ENCODE assay signal across 29 cellular contexts in genomic region chr12:130546494-130546893, GRCh38.
"Had no signal": no experiment of that assay in that cellular context is flagged by ENCODE, and none has a peak within 500 bp of the region (broad histone marks: within the 10 kb centered on the region; RNA-seq: fewer than 3 reads in every experiment).

No MANE protein-coding gene starts in this region.

- H3K4me1 ChIP-seq: stomach, suprapubic skin, testis, thyroid gland, tibial artery, tibial nerve, transverse colon, upper lobe of left lung, upper lobe of right lung, uterus, vagina had no signal

- H3K4me3 Mint-ChIP-seq: stimulated activated effector memory CD8-positive, alpha-beta T cell treated with anti-CD3 and anti-CD28 coated beads, Interleukin-12 subunit alpha, Interleukin-12 subunit beta, amount 100 ng/mL, for 72 hours; stimulated activated memory B cell treated with anti-CD40 and anti-IgM and Interleukin-4, amounts not matched to agents 10 μg/mL and 1 μg/mL and 100 μg/mL, for 72 hours; stimulated activated naive B cell treated with anti-CD40 and anti-IgM and Interleukin-4, amounts not matched to agents 10 μg/mL and 1 μg/mL and 100 μg/mL, for 72 hours; stimulated activated naive CD8-positive, alpha-beta T cell treated with anti-CD3 and anti-CD28 coated beads, Interleukin-15, amount 100 ng/mL, for 72 hours; stimulated activated naive CD8-positive, alpha-beta T cell treated with anti-CD3 and anti-CD28 coated beads, Interleukin-15, Interleukin-2, amounts not matched to agents 100 ng/mL and 50 ng/mL, for 24 hours; type B pancreatic cell had no signal

- H3K9me3 Mint-ChIP-seq: type B pancreatic cell had no signal

- H3K27ac Mint-ChIP-seq: stimulated activated effector memory CD8-positive, alpha-beta T cell treated with anti-CD3 and anti-CD28 coated beads, Interleukin-12 subunit alpha, Interleukin-12 subunit beta, amount 100 ng/mL, for 72 hours; stimulated activated memory B cell treated with anti-CD40 and anti-IgM and Interleukin-4, amounts not matched to agents 10 μg/mL and 1 μg/mL and 100 μg/mL, for 72 hours; stimulated activated naive B cell treated with anti-CD40 and anti-IgM and Interleukin-4, amounts not matched to agents 10 μg/mL and 1 μg/mL and 100 μg/mL, for 72 hours; stimulated activated naive CD8-positive, alpha-beta T cell treated with anti-CD3 and anti-CD28 coated beads, Interleukin-15, amount 100 ng/mL, for 72 hours; stimulated activated naive CD8-positive, alpha-beta T cell treated with anti-CD3 and anti-CD28 coated beads, Interleukin-15, Interleukin-2, amounts not matched to agents 100 ng/mL and 50 ng/mL, for 24 hours; type B pancreatic cell had no signal

- H3K36me3 ChIP-seq: stomach, suprapubic skin, thoracic aorta, thyroid gland, tibial artery, tibial nerve, transverse colon, upper lobe of left lung, upper lobe of right lung, uterus, vagina had no signal

- FAIRE-seq: urothelium cell line had no signal

- H3K27me3 ChIP-seq: stomach, suprapubic skin, testis, thyroid gland, tibial artery, tibial nerve, transverse colon, upper lobe of left lung, upper lobe of right lung, uterus, vagina had no signal

- H3K9me3 ChIP-seq: suprapubic skin, testis, thoracic aorta, thyroid gland, transverse colon, upper lobe of right lung, uterus, vagina had no signal

- H3K4me1 Mint-ChIP-seq: stimulated activated effector memory CD8-positive, alpha-beta T cell treated with anti-CD3 and anti-CD28 coated beads, Interleukin-12 subunit alpha, Interleukin-12 subunit beta, amount 100 ng/mL, for 72 hours; stimulated activated memory B cell treated with anti-CD40 and anti-IgM and Interleukin-4, amounts not matched to agents 10 μg/mL and 1 μg/mL and 100 μg/mL, for 72 hours; stimulated activated naive B cell treated with anti-CD40 and anti-IgM and Interleukin-4, amounts not matched to agents 10 μg/mL and 1 μg/mL and 100 μg/mL, for 72 hours; stimulated activated naive CD8-positive, alpha-beta T cell treated with anti-CD3 and anti-CD28 coated beads, Interleukin-15, amount 100 ng/mL, for 72 hours had no signal

- ATAC-seq: stimulated activated effector memory CD8-positive, alpha-beta T cell treated with anti-CD3 and anti-CD28 coated beads, Interleukin-12 subunit alpha, Interleukin-12 subunit beta, amount 100 ng/mL, for 72 hours; stimulated activated memory B cell treated with anti-CD40 and anti-IgM and Interleukin-4, amounts not matched to agents 10 μg/mL and 1 μg/mL and 100 μg/mL, for 72 hours; stimulated activated naive B cell treated with anti-CD40 and anti-IgM and Interleukin-4, amounts not matched to agents 10 μg/mL and 1 μg/mL and 100 μg/mL, for 72 hours; stimulated activated naive CD8-positive, alpha-beta T cell treated with anti-CD3 and anti-CD28 coated beads, Interleukin-15, amount 100 ng/mL, for 72 hours; stimulated activated naive CD8-positive, alpha-beta T cell treated with anti-CD3 and anti-CD28 coated beads, Interleukin-15, Interleukin-2, amounts not matched to agents 100 U/mL and 50 U/mL, for 24 hours; upper lobe of right lung had no signal

- DNase-seq: stimulated activated CD4-positive, alpha-beta T cell treated with anti-CD3 and anti-CD28 coated beads, Interleukin-2, amount 100 ng/mL, for 48 hours; stimulated activated CD4-positive, alpha-beta T cell treated with anti-CD3 and anti-CD28 coated beads, Interleukin-4, amount 100 ng/mL, for 1 hour; stimulated activated CD4-positive, alpha-beta T cell treated with anti-CD3 and anti-CD28 coated beads, Interleukin-4, amount 100 ng/mL, for 24 hours; stimulated activated CD4-positive, alpha-beta T cell treated with anti-CD3 and anti-CD28 coated beads, Interleukin-4, amount 100 ng/mL, for 4 hours; stimulated activated CD8-positive, alpha-beta memory T cell treated with anti-CD3 and anti-CD28 coated beads, Interleukin-4, amount 100 ng/mL, for 48 hours; stimulated activated naive B cell treated with anti-CD40 and anti-IgM and Interleukin-4, amounts not matched to agents 10 μg/mL and 1 μg/mL and 100 μg/mL, for 72 hours; stimulated activated naive CD4-positive, alpha-beta T cell; stimulated activated naive CD4-positive, alpha-beta T cell treated with Interleukin-2 at 50 U/mL for 16 hours; stimulated activated naive CD8-positive, alpha-beta T cell treated with anti-CD3 and anti-CD28 coated beads, Interleukin-15, amount 100 ng/mL, for 72 hours; stimulated activated naive CD8-positive, alpha-beta T cell treated with anti-CD3 and anti-CD28 coated beads, Interleukin-15, Interleukin-2, amounts not matched to agents 100 U/mL and 50 U/mL, for 24 hours; stomach; substantia nigra; testis; thyroid gland; tibial artery; transverse colon; trophoblast cell; upper lobe of left lung; upper lobe of right lung; uterus had no signal

- H3K4me3 ChIP-seq: stomach, suprapubic skin, testis, thoracic aorta, thyroid gland, tibial artery, tibial nerve, transverse colon, upper lobe of left lung, upper lobe of right lung, uterus, vagina had no signal

- H3K36me3 Mint-ChIP-seq: stimulated activated effector memory CD8-positive, alpha-beta T cell treated with anti-CD3 and anti-CD28 coated beads, Interleukin-12 subunit alpha, Interleukin-12 subunit beta, amount 100 ng/mL, for 72 hours; stimulated activated memory B cell treated with anti-CD40 and anti-IgM and Interleukin-4, amounts not matched to agents 10 μg/mL and 1 μg/mL and 100 μg/mL, for 72 hours; stimulated activated naive B cell treated with anti-CD40 and anti-IgM and Interleukin-4, amounts not matched to agents 10 μg/mL and 1 μg/mL and 100 μg/mL, for 72 hours; type B pancreatic cell had no signal

- H3K27ac ChIP-seq: stomach, suprapubic skin, testis, thoracic aorta, thyroid gland, tibial artery, tibial nerve, transverse colon, upper lobe of left lung, upper lobe of right lung, uterus, vagina had no signal

- H3K27me3 Mint-ChIP-seq: stimulated activated memory B cell treated with anti-CD40 and anti-IgM and Interleukin-4, amounts not matched to agents 10 μg/mL and 1 μg/mL and 100 μg/mL, for 72 hours; stimulated activated naive B cell treated with anti-CD40 and anti-IgM and Interleukin-4, amounts not matched to agents 10 μg/mL and 1 μg/mL and 100 μg/mL, for 72 hours; stimulated activated naive CD8-positive, alpha-beta T cell treated with anti-CD3 and anti-CD28 coated beads, Interleukin-15, Interleukin-2, amounts not matched to agents 100 ng/mL and 50 ng/mL, for 24 hours; type B pancreatic cell had no signal
